ENCODE assay signal across 14 cellular contexts in the genomic region with DNA sequence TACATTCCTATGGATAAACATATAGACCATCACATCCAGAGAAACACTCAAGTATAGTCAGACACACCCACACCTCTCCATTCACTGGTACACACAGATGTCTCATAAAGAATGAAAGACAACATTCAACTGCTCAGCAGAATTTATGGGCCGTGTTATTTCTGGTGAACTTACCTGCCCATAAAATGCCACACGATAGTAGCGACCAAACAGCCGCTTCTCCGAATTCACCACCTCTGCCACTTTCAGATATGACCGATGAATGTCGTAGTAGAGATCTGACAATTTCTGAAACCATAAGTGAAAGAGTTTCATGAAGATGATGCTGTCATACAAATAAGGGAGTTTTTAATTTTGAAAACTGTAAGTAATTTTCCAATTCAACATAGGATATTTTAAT.
"Had no signal": no experiment of that assay in that cellular context is flagged by ENCODE, and none has a peak within 500 bp of the region (broad histone marks: within the 10 kb centered on the region; RNA-seq: fewer than 3 reads in every experiment).

No MANE protein-coding gene starts in this region.

- H3K36me3 Mint-ChIP-seq: type B pancreatic cell had no signal

- H3K9me3 Mint-ChIP-seq: nephron, type B pancreatic cell had no signal

- H3K4me1 Mint-ChIP-seq: nephron had no signal

- ATAC-seq: activated CD8-positive, alpha-beta memory T cell treated with anti-CD3 and anti-CD28 coated beads, Interleukin-2, amount 10 ng/mL, durations not matched to agents 7 days and 5 days; heart right ventricle; left colon; psoas muscle had no signal

- H3K4me3 Mint-ChIP-seq: activated CD8-positive, alpha-beta memory T cell treated with anti-CD3 and anti-CD28 coated beads, Interleukin-2, amount 10 ng/mL, durations not matched to agents 7 days and 5 days; nephron; type B pancreatic cell had no signal

- H3K27me3 Mint-ChIP-seq: activated CD8-positive, alpha-beta memory T cell treated with anti-CD3 and anti-CD28 coated beads, Interleukin-2, amount 10 ng/mL, durations not matched to agents 7 days and 5 days; type B pancreatic cell had no signal

- H3K27ac Mint-ChIP-seq: activated CD8-positive, alpha-beta memory T cell treated with anti-CD3 and anti-CD28 coated beads, Interleukin-2, amount 10 ng/mL, durations not matched to agents 7 days and 5 days; nephron; type B pancreatic cell had no signal

- DNase-seq: activated CD4-positive, alpha-beta T cell treated with anti-CD3 and anti-CD28 coated beads for 1 hour; activated CD4-positive, alpha-beta T cell treated with anti-CD3 and anti-CD28 coated beads, Interleukin-2, amount 50 U/mL, for 4 hours; activated CD8-positive, alpha-beta memory T cell treated with anti-CD3 and anti-CD28 coated beads, Interleukin-2, amount 10 ng/mL, durations not matched to agents 7 days and 5 days; heart right ventricle; islet precursor cell; left colon; mesenchymal stem cell; ovary; psoas muscle; spleen; stimulated activated CD4-positive, alpha-beta T cell treated with anti-CD3 and anti-CD28 coated beads, Interleukin-4, amount 100 ng/mL, for 4 hours; WERI-Rb-1 had no signal
